8 cellular contexts compared by ENCODE assay signal in the genomic region with DNA sequence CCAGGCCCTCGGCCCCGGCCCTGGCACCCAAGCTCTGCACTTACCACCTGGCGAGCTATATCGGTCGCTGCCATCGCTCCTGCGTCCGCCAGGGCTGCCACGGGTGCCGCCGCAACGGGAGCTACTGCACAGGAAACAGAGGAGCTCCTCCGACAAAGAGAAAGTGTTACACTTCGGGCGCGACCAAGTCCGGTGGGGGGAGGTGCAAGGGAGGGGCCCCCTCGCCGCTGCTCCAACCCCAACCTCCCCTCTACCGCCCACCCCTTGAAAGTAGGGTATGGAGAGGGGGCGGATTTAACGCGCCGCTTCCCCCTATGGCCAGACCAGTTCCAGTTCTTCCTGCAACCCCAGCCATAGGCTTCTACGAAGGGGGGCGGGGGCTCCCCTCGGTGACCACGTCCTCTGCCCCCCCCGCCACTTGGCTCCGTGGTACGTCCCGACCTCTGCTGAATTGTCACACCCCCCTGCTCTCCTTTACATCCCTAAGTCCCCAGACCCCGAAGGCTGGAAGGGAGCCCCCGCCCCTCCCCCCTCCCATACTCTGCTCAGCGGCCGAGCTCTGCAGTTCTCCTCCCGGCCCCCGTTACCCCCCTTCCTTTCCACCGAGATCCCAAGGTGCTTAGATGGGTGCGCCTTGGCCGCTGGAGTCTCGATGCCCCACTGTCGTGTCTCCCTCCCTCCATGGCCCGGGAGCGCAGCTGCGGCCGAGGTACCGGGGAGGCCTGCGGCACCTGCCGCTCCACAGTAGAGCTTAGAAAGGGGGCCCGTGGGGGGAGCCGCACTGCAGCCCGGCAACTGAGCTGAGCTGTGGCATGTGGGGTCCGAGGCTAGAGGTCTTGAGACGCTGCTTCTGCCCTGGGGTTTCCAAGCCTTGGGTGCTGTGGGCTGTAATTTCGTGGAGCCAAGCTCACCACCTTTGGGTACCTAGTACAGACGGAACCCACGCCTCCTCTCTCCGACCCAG. TPM values are rescaled to one million over a fixed set of nuclear protein-coding genes. Genes with fewer than 3 reads are reported as not detected.
DNase-seq lines count a peak whose midpoint lies in the region; ATAC-seq and TF ChIP-seq lines count a peak whose summit lies in the region.

A gene (minus strand): TSS at position 137 of the 964 bp plus-strand sequence. CDS start 63 bp downstream, at position 74.

- H2AFZ ChIP-seq in PC-3 (ENCODE audit: low read length), result peak within 1 kb of the TSS; percentile 93

- 0 to 28% methylated on average over 4 to 15 of the region's 59 CpGs for WGBS in esophagus squamous epithelium, 2 donors

- peak; percentile 38 for DNase-seq in COLO668 (lab: John Stamatoyannopoulos, UW; ENCODE audit: unreplicated experiment)
- DNase-seq in PC-3, result peak; percentile 65
- DNase-seq in activated T-cell treated with anti-CD3 and anti-CD28 coated beads for 48 hours (ENCODE audit: low read depth), result peak; percentile 75
- DNase-seq in esophagus squamous epithelium (lab: John Stamatoyannopoulos, UW), result peak; percentile 38
- DNase-seq in naive B cell, result peak; percentile 85
- DNase-seq in stimulated activated naive CD4-positive, alpha-beta T cell (lab: John Stamatoyannopoulos, UW), result peak; percentile 71 to 95 (median 90)

- H3K4me3 ChIP-seq in PC-3 (ENCODE audit: low read length) (peak within 1 kb of the TSS; percentile 82), esophagus squamous epithelium (peak within 1 kb of the TSS; percentile 58 to 77 (median 68))

- POLR2A ChIA-PET in PC-3 (lab: Charles Lee; ENCODE audit: unreplicated experiment), result interaction anchor here (0.6 to 0.7 kb wide), 2 partner anchors 80 to 115 kb away, joined by 4 to 10 read pairs; no protein-coding TSS in a partner anchor

- H3K27ac ChIP-seq in PC-3 (ENCODE audit: low read length) (no peak within 1 kb of the TSS), esophagus squamous epithelium (peak within 1 kb of the TSS; percentile 76 to 87 (median 81))

- no peaks in the 10 kb centered on the region for H3K27me3 Mint-ChIP-seq in naive B cell

- H3K9me3 Mint-ChIP-seq in naive B cell, result peaks cover 0 to 3% (median 0%) of the 10 kb centered on the region in 7 donors

- no peaks in the 10 kb centered on the region for H3K36me3 Mint-ChIP-seq in naive B cell

- no peaks in the 10 kb centered on the region for H4K20me1 ChIP-seq in PC-3 (ENCODE audit: low read length)

- peak in 2 of 4 donors; percentile 56 to 75 for TF ChIP-seq POLR2A in esophagus squamous epithelium (IDR thresholded peaks at IDR 0.05)

- H3K4me3 Mint-ChIP-seq in naive B cell, result peak within 1 kb of the TSS; percentile 93 to 100 (median 96)

- H3K9ac ChIP-seq in PC-3 (ENCODE audit: low read length), result peak within 1 kb of the TSS; percentile 60

- H3F3A ChIP-seq in PC-3 (ENCODE audit: low read length, unreplicated experiment), result no peaks in the 10 kb centered on the region

- H3K79me2 ChIP-seq in PC-3 (ENCODE audit: low read length), result peaks cover 22% of the 10 kb centered on the region

- peaks cover 11% of the 10 kb centered on the region for H3K4me1 ChIP-seq in PC-3 (ENCODE audit: insufficient read depth, low read length)
- peaks cover 0 to 20% (median 0%) of the 10 kb centered on the region in 3 donors for H3K4me1 ChIP-seq in esophagus squamous epithelium

- intact Hi-C loops in PC-3 (cut with micrococcal nuclease), result loop anchor here (2.0 to 5.0 kb wide), 2 partner anchors 37 to 81 kb away; no protein-coding TSS in a partner anchor
- intact Hi-C loops in esophagus squamous epithelium (cut with DNase I), result no loop called here

- H3K36me3 ChIP-seq in PC-3 (ENCODE audit: low read depth, low read length) (no peaks in the 10 kb centered on the region), esophagus squamous epithelium (no peaks in the 10 kb centered on the region)

- H3K27me3 ChIP-seq in PC-3 (ENCODE audit: low read length) (no peaks in the 10 kb centered on the region), esophagus squamous epithelium (no peaks in the 10 kb centered on the region)

- ATAC-seq in GM19438 (IDR thresholded peaks at IDR 0.05; ENCODE audit: low read depth, unreplicated experiment) (peak; percentile 61), HG03565 (IDR thresholded peaks at IDR 0.05; ENCODE audit: unreplicated experiment) (peak; percentile 52), PC-3 (peak; percentile 81), naive B cell (ENCODE audit: low read depth in 2 of 2) (peak; percentile 74 to 80)

- H3K4me1 Mint-ChIP-seq in naive B cell, result peaks cover 46 to 86% (median 53%) of the 10 kb centered on the region in 3 donors

- TF ChIP-seq CTCF in PC-3 (conservative IDR thresholded peaks at IDR 0.05; ENCODE audit: low read depth, low read length), result no peak
- peak in 4 of 6 experiments; percentile 8 to 16 (median 13) for TF ChIP-seq CTCF in esophagus squamous epithelium (IDR thresholded peaks at IDR 0.05)

- peak within 1 kb of the TSS; percentile 87 for H3K4me2 ChIP-seq in PC-3 (ENCODE audit: low read length)

- CTCF ChIA-PET in PC-3 (lab: Charles Lee), result interaction anchor here (0.6 to 1.0 kb wide), 4 partner anchors 83 to 186 kb away, joined by 3 to 7 read pairs (median 4); no protein-coding TSS in a partner anchor

- H3K9me2 ChIP-seq in PC-3 (replicated peaks; ENCODE audit: low read length), result no peaks in the 10 kb centered on the region

- H3K9me3 ChIP-seq in PC-3 (ENCODE audit: low read length) (no peaks in the 10 kb centered on the region), esophagus squamous epithelium (no peaks in the 10 kb centered on the region)

- no TSS peak for BruUV-seq in PC-3 (replicated peaks; lab: Mats Ljungman, UMichigan)

- peak within 1 kb of the TSS; percentile 89 to 99 (median 96) for H3K27ac Mint-ChIP-seq in naive B cell

RNA-seq across cellular contexts. Expression of the gene that starts here (rescaled TPM):
- total RNA-seq in PC-3 (2014; rRNA removed), result 28.9 and 39.1 TPM in 2 replicates
- total RNA-seq in esophagus squamous epithelium, result 10 to 100 TPM in 2 of 4 donors, 1 to 10 TPM in 2; 3.4 to 13.4 (median 8.2) TPM
- polyA plus RNA-seq in naive B cell (ENCODE audit: low read depth in 6 of 6), result 100 to 1,000 TPM in 5 of 6 donors, 10 to 100 TPM in 1; 78.8 to 189 (median 150) TPM

Comparison
In these comparisons a context has a peak if more than half of its experiments do, and no peak if none do; other contexts are left out.
1. DNase-seq: peak in every context shown above with its lines; median percentile 90 in stimulated activated naive CD4-positive, alpha-beta T cell; 85 in naive B cell; 75 in activated T-cell treated with anti-CD3 and anti-CD28 coated beads for 48 hours; 65 in PC-3; 38 in COLO668; 38 in esophagus squamous epithelium.